12 cellular contexts compared by ENCODE assay signal in the genomic region with DNA sequence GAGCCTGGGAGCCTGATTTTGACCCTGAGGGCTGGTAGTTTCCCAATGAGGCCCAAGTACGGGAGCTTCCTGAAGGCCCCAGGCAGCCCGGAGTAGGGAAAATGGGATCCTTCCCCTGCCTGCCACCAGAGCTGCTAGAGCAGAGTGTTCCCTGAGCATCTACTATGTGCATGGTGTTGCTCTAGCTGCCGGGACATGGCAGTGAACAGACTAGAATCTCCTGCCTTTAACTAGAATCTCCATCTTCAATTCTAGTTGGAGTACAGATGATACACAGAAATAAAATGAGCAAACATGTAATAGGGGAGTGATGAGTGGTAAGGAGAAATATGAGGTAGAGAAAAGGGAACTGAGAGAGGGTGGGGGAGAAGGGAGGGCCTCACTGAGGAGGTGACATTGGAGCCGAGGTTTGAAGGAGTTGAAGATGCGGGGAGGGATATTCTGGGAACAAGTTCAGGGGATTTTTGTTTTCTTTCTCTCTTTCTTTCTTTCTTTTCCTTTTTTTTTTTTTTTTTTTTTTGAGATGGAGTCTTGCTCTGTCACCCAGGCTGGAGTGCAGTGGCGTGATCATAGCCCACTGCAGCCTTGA. TPM values are rescaled to one million over a fixed set of nuclear protein-coding genes. Genes with fewer than 3 reads are reported as not detected.
DNase-seq lines count a peak whose midpoint lies in the region; ATAC-seq and TF ChIP-seq lines count a peak whose summit lies in the region.
"Had no signal": no experiment of that assay in that cellular context is flagged by ENCODE, and none has a peak within 500 bp of the region (broad histone marks: within the 10 kb centered on the region; RNA-seq: fewer than 3 reads in every experiment).

No MANE protein-coding gene starts in this region.

- peak; percentile 52 for DNase-seq in DMS 273 (lab: John Stamatoyannopoulos, UW; ENCODE audit: unreplicated experiment)
- no peak for DNase-seq in DMS 273 treated with DMSO at 0.1 percent for 48 hours (lab: John Stamatoyannopoulos, UW)
- no peak for DNase-seq in activated B cell treated with CpG ODN at 0.5 μM for 24 hours
- no peak for DNase-seq in NCI-H1930 (lab: John Stamatoyannopoulos, UW)
- no peak for DNase-seq in GM19238 (ENCODE audit: insufficient read length, low spot score)
- DNase-seq: NCI-H1048, right cardiac atrium had no signal

- ATAC-seq in GM19455 (IDR thresholded peaks at IDR 0.05; ENCODE audit: unreplicated experiment) (peak; percentile 42), HG02943 (IDR thresholded peaks at IDR 0.05; ENCODE audit: low read depth, unreplicated experiment) (peak; percentile 63), activated B cell treated with CpG ODN at 0.5 μM for 24 hours (ENCODE audit: low read depth) (peak; percentile 90), HG02970 (IDR thresholded peaks at IDR 0.05; ENCODE audit: low FRiP score, unreplicated experiment) (no peak)
- ATAC-seq: right cardiac atrium had no signal

- CTCF ChIA-PET in activated B cell treated with CpG ODN at 0.5 μM for 24 hours (lab: Charles Lee): no interaction called here

- peaks cover 15% of the 10 kb centered on the region for H3K4me1 Mint-ChIP-seq in activated B cell treated with CpG ODN at 0.5 μM for 24 hours

- TF ChIP-seq CTCF in activated B cell treated with CpG ODN at 0.5 μM for 24 hours (IDR thresholded peaks at IDR 0.05): no peak

- intact Hi-C loops in activated B cell treated with CpG ODN at 0.5 μM for 24 hours (cut with micrococcal nuclease): no loop called here

- H3K36me3 Mint-ChIP-seq in activated B cell treated with CpG ODN at 0.5 μM for 24 hours (ENCODE audit: low read depth): no peaks in the 10 kb centered on the region
- H3K36me3 Mint-ChIP-seq: type B pancreatic cell had no signal

- no peaks in the 10 kb centered on the region for H3K9me3 Mint-ChIP-seq in activated B cell treated with CpG ODN at 0.5 μM for 24 hours
- H3K9me3 Mint-ChIP-seq: T-helper 2 cell treated with Interferon-gamma antibody and Interleukin-4, amounts not matched to agents 5 μg/mL and 100 μg/mL, for 36 hours; type B pancreatic cell had no signal

- peaks cover 9% of the 10 kb centered on the region for H3K27me3 Mint-ChIP-seq in activated B cell treated with CpG ODN at 0.5 μM for 24 hours

- H3K4me3 Mint-ChIP-seq in activated B cell treated with CpG ODN at 0.5 μM for 24 hours: no peak overlapping the region
- H3K4me3 Mint-ChIP-seq: T-helper 2 cell treated with Interferon-gamma antibody and Interleukin-4, amounts not matched to agents 5 μg/mL and 100 μg/mL, for 36 hours; type B pancreatic cell had no signal

- POLR2A ChIA-PET in activated B cell treated with CpG ODN at 0.5 μM for 24 hours (lab: Charles Lee): no interaction called here

- H3K27ac Mint-ChIP-seq in activated B cell treated with CpG ODN at 0.5 μM for 24 hours: no peak overlapping the region
- H3K27ac Mint-ChIP-seq: T-helper 2 cell treated with Interferon-gamma antibody and Interleukin-4, amounts not matched to agents 5 μg/mL and 100 μg/mL, for 36 hours; type B pancreatic cell had no signal

RNA-seq across cellular contexts. Expression of gene VSTM2L, which starts 18.5 kb away (rescaled TPM):
- total RNA-seq in activated B cell treated with CpG ODN at 0.5 μM for 24 hours: not detected in 2 replicates
